ENCODE assay signal across 8 cellular contexts in the genomic region with DNA sequence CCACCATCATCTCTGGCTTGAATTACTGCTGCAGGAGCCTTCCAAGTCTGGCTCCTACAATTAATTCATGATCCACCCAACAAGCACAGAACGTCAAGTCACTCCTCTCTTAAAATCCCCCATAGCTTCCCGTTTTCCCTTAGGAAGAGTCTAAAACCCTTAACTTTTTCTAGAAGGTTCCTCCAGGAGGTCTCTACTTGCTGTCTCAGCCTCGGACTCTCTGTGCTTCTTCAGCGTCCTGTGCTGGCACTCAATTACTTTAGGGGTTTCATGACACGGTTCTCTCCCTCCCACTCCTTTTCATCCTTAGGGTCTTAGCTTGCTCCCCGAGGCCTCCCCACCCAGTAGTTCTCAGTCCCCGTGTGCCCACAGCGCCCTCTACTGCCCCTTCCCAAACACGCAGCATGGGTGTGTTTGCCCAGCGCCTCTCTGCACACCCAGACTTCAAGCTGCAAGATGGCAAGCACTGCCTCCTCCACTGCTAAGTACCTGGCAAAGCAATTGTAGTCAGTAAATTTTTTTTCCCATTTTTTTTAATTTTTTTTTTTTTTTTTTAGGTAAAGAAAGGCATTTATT. TPM values are rescaled to one million over a fixed set of nuclear protein-coding genes. Genes with fewer than 3 reads are reported as not detected.
DNase-seq lines count a peak whose midpoint lies in the region; ATAC-seq, FAIRE-seq and TF ChIP-seq lines count a peak whose summit lies in the region.

No MANE protein-coding gene starts in this region.

- H3K4me3 ChIP-seq in cardiac fibroblast (replicated peaks in 1 of 2; ENCODE audit: low read depth in 2 of 2, low read length in 2 of 2) (no peak overlapping the region), lower lobe of right lung (no peak overlapping the region)

- POLR2A ChIA-PET in WTC11 (lab: Charles Lee), result interaction anchor here (0.7 kb wide), 3 partner anchors 30 to 118 kb away, joined by 3 to 5 read pairs (median 5); no protein-coding TSS in a partner anchor

- H3K9me3 Mint-ChIP-seq in WTC11, result peaks cover 7% of the 10 kb centered on the region

- no peaks in the 10 kb centered on the region; the same call in 1 of the 2 replicates for H3K27me3 Mint-ChIP-seq in WTC11 (ENCODE audit: low read depth)

- peaks cover 5% of the 10 kb centered on the region for H3K27me3 ChIP-seq in lower lobe of right lung (ENCODE audit: low read depth)

- no peaks in the 10 kb centered on the region for H3K36me3 ChIP-seq in lower lobe of right lung

- H3K27ac ChIP-seq in lower lobe of right lung, result no peak overlapping the region

- DNase-seq in D721Med (ENCODE audit: insufficient read length, low spot score), result peak; percentile 49
- DNase-seq in HuH-7.5 (ENCODE audit: low spot score), result peak; percentile 50
- DNase-seq in WTC11 (ENCODE audit: low spot score), result peak; percentile 90
- DNase-seq in cardiac fibroblast (ENCODE audit: low read depth in 2 of 2), result peak; percentile 42 to 44
- peak; percentile 56 for DNase-seq in lower lobe of right lung
- peak; percentile 86 for DNase-seq in stimulated activated CD8-positive, alpha-beta memory T cell treated with anti-CD3 and anti-CD28 coated beads, Interleukin-4, amount 100 ng/mL, for 48 hours
- no peak for DNase-seq in RCC 7860 (ENCODE audit: low spot score)

- H3K4me1 ChIP-seq in lower lobe of right lung, result no peaks in the 10 kb centered on the region

- peak; percentile 99 for ATAC-seq in WTC11
- peak; percentile 55 to 66 for ATAC-seq in lower lobe of right lung
- no peak for ATAC-seq in HG03342 (IDR thresholded peaks at IDR 0.05; ENCODE audit: unreplicated experiment)

- TF ChIP-seq CTCF in D721Med (IDR thresholded peaks at IDR 0.05; ENCODE audit: insufficient read depth, missing control alignments) (peak; percentile 77), WTC11 (IDR thresholded peaks at IDR 0.05) (peak; percentile 79), cardiac fibroblast (IDR thresholded peaks at IDR 0.05; ENCODE audit: low read depth, low read length) (peak; percentile 85), lower lobe of right lung (IDR thresholded peaks at IDR 0.05) (peak; percentile 64)

- FAIRE-seq in D721Med (lab: Jason Lieb, UNC) (no peak), RCC 7860 (lab: Jason Lieb, UNC) (no peak)

- H3K36me3 Mint-ChIP-seq in WTC11, result no peaks in the 10 kb centered on the region

- peaks cover 4% of the 10 kb centered on the region for H3K4me1 Mint-ChIP-seq in WTC11

- intact Hi-C loops in lower lobe of right lung (cut with DNase I), result no loop called here

- no peak overlapping the region for H3K4me3 Mint-ChIP-seq in WTC11

- CTCF ChIA-PET in WTC11 (lab: Charles Lee), result interaction anchor here (0.6 to 5.6 kb wide), 65 partner anchors 10 to 1098 kb away, joined by 3 to 47 read pairs (median 5); a partner anchor contains a TSS

- no peaks in the 10 kb centered on the region for H3K9me3 ChIP-seq in lower lobe of right lung

- H3K27ac Mint-ChIP-seq in WTC11, result 0 out of 2 replicates have a peak overlapping the region, but pooled peaks have one; percentile 78

TF ChIP-seq in WTC11, 78 proteins besides CTCF, POLR2A, EP300 and RAD21:
- TF ChIP-seq RELA (CRISPR knock-in tag; IDR thresholded peaks at IDR 0.05; ENCODE audit: borderline replicate concordance) (no peak), TEAD1 (CRISPR knock-in tag; IDR thresholded peaks at IDR 0.05) (no peak)
- TF ChIP-seq, protein P1, sequence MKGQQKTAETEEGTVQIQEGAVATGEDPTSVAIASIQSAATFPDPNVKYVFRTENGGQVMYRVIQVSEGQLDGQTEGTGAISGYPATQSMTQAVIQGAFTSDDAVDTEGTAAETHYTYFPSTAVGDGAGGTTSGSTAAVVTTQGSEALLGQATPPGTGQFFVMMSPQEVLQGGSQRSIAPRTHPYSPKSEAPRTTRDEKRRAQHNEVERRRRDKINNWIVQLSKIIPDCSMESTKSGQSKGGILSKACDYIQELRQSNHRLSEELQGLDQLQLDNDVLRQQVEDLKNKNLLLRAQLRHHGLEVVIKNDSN (CRISPR knock-in tag; IDR thresholded peaks at IDR 0.05), result no peak

RNA-seq across cellular contexts. Expression of a gene that starts 25.8 kb away (rescaled TPM):
- total RNA-seq in WTC11 (2021) (23.5 to 25.5 TPM (median 24.4 TPM) in 3 replicates), lower lobe of right lung (17.4 TPM)

RNA-seq across cellular contexts. Expression of a gene that starts 52.7 kb away (rescaled TPM):
- total RNA-seq in WTC11 (2021) (0.23 TPM in 1 of 3 replicates, not detected in the others), lower lobe of right lung (not detected)
